2 cellular contexts compared by ENCODE assay signal in genomic region chr10:68076081-68076480, GRCh38. TPM values are rescaled to one million over a fixed set of nuclear protein-coding genes. Genes with fewer than 3 reads are reported as not detected.
"Had no signal": no experiment of that assay in that cellular context is flagged by ENCODE, and none has a peak within 500 bp of the region (broad histone marks: within the 10 kb centered on the region; RNA-seq: fewer than 3 reads in every experiment).

No MANE protein-coding gene starts in this region.

RNA-seq across cellular contexts. Expression of gene MYPN, which starts 33.2 kb away (rescaled TPM):
- total RNA-seq: upper lobe of left lung, uterus had no signal
